8 cellular contexts compared by ENCODE assay signal in genomic region chr7:105003275-105003674, GRCh38. TPM values are rescaled to one million over a fixed set of nuclear protein-coding genes. Genes with fewer than 3 reads are reported as not detected.
A peak's percentile ranks its signal among the peaks of the same experiment; 100 is the strongest.
DNase-seq lines count a peak whose midpoint lies in the region; ATAC-seq and TF ChIP-seq lines count a peak whose summit lies in the region.

No MANE protein-coding gene starts in this region.

- intact Hi-C loops in mucosa of descending colon (cut with DNase I, micrococcal nuclease) = no loop called here
- intact Hi-C loops in upper lobe of right lung (cut with DNase I) = no loop called here

- CTCF ChIA-PET in CD8-positive, alpha-beta memory T cell (lab: Charles Lee) = interaction anchor here (2.7 kb wide), 1 partner anchor 19 kb away, joined by 9 read pairs; no protein-coding TSS in a partner anchor

- DNase-seq in CD8-positive, alpha-beta memory T cell = peak in 1 of 5 donors; percentile 20
- DNase-seq in RKO (ENCODE audit: low spot score) (peak; percentile 75), caudate nucleus (lab: John Stamatoyannopoulos, UW) (peak in 32 of 61 donors; percentile 5 to 88 (median 36)), mucosa of descending colon (peak in 2 of 3 donors; percentile 22 to 59), upper lobe of right lung (no peak), NCI-H128 (lab: John Stamatoyannopoulos, UW; ENCODE audit: unreplicated experiment) (no peak), mesenteric fat pad (ENCODE audit: low spot score) (no peak), iPS-NIHi7 (ENCODE audit: extremely low spot score) (no peak)

- ATAC-seq in mucosa of descending colon (peak; percentile 69), upper lobe of right lung (peak; percentile 85)

- H3K4me3 ChIP-seq in CD8-positive, alpha-beta memory T cell (ENCODE audit: low read length) = peak overlapping the region; percentile 7
- no peak overlapping the region for H3K4me3 ChIP-seq in mucosa of descending colon
- peak overlapping the region; percentile 3 for H3K4me3 ChIP-seq in upper lobe of right lung

- H3K9me3 ChIP-seq in CD8-positive, alpha-beta memory T cell (ENCODE audit: low read length) = no peaks in the 10 kb centered on the region
- H3K9me3 ChIP-seq in mucosa of descending colon = no peaks in the 10 kb centered on the region
- no peaks in the 10 kb centered on the region for H3K9me3 ChIP-seq in upper lobe of right lung

- peak overlapping the region; percentile 74 to 98 (median 86) for H3K27ac Mint-ChIP-seq in CD8-positive, alpha-beta memory T cell

- no peaks in the 10 kb centered on the region for H3K36me3 ChIP-seq in CD8-positive, alpha-beta memory T cell (ENCODE audit: insufficient read depth, low read length)
- H3K36me3 ChIP-seq in mucosa of descending colon (ENCODE audit: low read depth) (no peaks in the 10 kb centered on the region), upper lobe of right lung (no peaks in the 10 kb centered on the region)

- POLR2A ChIA-PET in CD8-positive, alpha-beta memory T cell (lab: Charles Lee) = no interaction called here

- H3K27me3 ChIP-seq in CD8-positive, alpha-beta memory T cell (ENCODE audit: insufficient read depth, low read length, poor library complexity, severe bottlenecking) = no peaks in the 10 kb centered on the region
- H3K27me3 ChIP-seq in upper lobe of right lung = no peaks in the 10 kb centered on the region

- H3K36me3 Mint-ChIP-seq in CD8-positive, alpha-beta memory T cell = peaks cover 0 to 49% (median 9%) of the 10 kb centered on the region in 3 donors

- TF ChIP-seq CTCF in mucosa of descending colon (IDR thresholded peaks at IDR 0.05) (no peak), upper lobe of right lung (IDR thresholded peaks at IDR 0.05) (no peak)

- no peaks in the 10 kb centered on the region for H3K27me3 Mint-ChIP-seq in CD8-positive, alpha-beta memory T cell

- peaks cover 91% of the 10 kb centered on the region for H3K4me1 ChIP-seq in CD8-positive, alpha-beta memory T cell (ENCODE audit: insufficient read depth, low read length)
- H3K4me1 ChIP-seq in mucosa of descending colon (ENCODE audit: low read depth) = peaks cover 72% of the 10 kb centered on the region
- H3K4me1 ChIP-seq in upper lobe of right lung = peaks cover 90% of the 10 kb centered on the region

- H3K9me3 Mint-ChIP-seq in CD8-positive, alpha-beta memory T cell = no peaks in the 10 kb centered on the region

- H3K4me3 Mint-ChIP-seq in CD8-positive, alpha-beta memory T cell = peak overlapping the region; percentile 9 to 89 (median 67)

- H3K27ac ChIP-seq in CD8-positive, alpha-beta memory T cell (ENCODE audit: low read depth, low read length) = no peak overlapping the region
- no peak overlapping the region for H3K27ac ChIP-seq in caudate nucleus (ENCODE audit: low read depth, low read length)
- peak overlapping the region; percentile 12 for H3K27ac ChIP-seq in upper lobe of right lung

- peaks cover 84 to 94% (median 93%) of the 10 kb centered on the region in 3 donors for H3K4me1 Mint-ChIP-seq in CD8-positive, alpha-beta memory T cell

RNA-seq across cellular contexts. Expression of gene KMT2E, which starts 10.7 kb away (rescaled TPM):
- 10 to 100 TPM; 81.0 to 87.5 TPM for total RNA-seq in CD8-positive, alpha-beta memory T cell
- polyA plus RNA-seq in CD8-positive, alpha-beta memory T cell = 237 TPM
- total RNA-seq in mucosa of descending colon = 100 to 1,000 TPM; 115 to 135 (median 132) TPM
- 97.0 TPM for total RNA-seq in upper lobe of right lung
- total RNA-seq in mesenteric fat pad = 72.4 TPM

Comparison
In these comparisons a context has a peak if more than half of its experiments do, and no peak if none do; other contexts are left out.
1. DNase-seq: peak in RKO (single experiment), caudate nucleus (32 of 61) and mucosa of descending colon (2 of 3); none in upper lobe of right lung (single experiment), NCI-H128 (single experiment), mesenteric fat pad (single experiment) and iPS-NIHi7 (single experiment).